Comparison of ENCODE assay signal across 20 cellular contexts in genomic region chr16:10780628-10781027, GRCh38.
"Had no signal": no experiment of that assay in that cellular context is flagged by ENCODE, and none has a peak within 500 bp of the region (broad histone marks: within the 10 kb centered on the region; RNA-seq: fewer than 3 reads in every experiment).

No MANE protein-coding gene starts in this region.

- H3K36me3 ChIP-seq: colonic mucosa, heart right ventricle, ovary, right atrium auricular region, sigmoid colon, suprapubic skin, thyroid gland had no signal

- DNase-seq: colonic mucosa; effector CD8-positive, alpha-beta T cell; heart right ventricle; hypothalamus; kidney glomerular epithelial cell; mammary epithelial cell; mucosa of descending colon; natural killer cell; nucleus accumbens; ovary; sigmoid colon; stimulated activated naive CD8-positive, alpha-beta T cell treated with anti-CD3 and anti-CD28 coated beads, Interleukin-15, Interleukin-2, amounts not matched to agents 100 U/mL and 50 U/mL, for 24 hours; thyroid gland had no signal

- H3K27ac ChIP-seq: colonic mucosa, heart right ventricle, ovary, right atrium auricular region, sigmoid colon, skin epidermis, suprapubic skin, thyroid gland had no signal

- ATAC-seq: esophagus mucosa; heart right ventricle; mucosa of descending colon; natural killer cell; stimulated activated naive CD8-positive, alpha-beta T cell treated with anti-CD3 and anti-CD28 coated beads, Interleukin-15, Interleukin-2, amounts not matched to agents 100 U/mL and 50 U/mL, for 24 hours had no signal

- H3K9me3 ChIP-seq: colonic mucosa, heart right ventricle, mucosa of descending colon, ovary, right atrium auricular region, sigmoid colon, suprapubic skin, thyroid gland had no signal

- H3K4me1 ChIP-seq: colonic mucosa, heart right ventricle, right atrium auricular region, sigmoid colon, suprapubic skin, thyroid gland had no signal

- H3K27me3 ChIP-seq: colonic mucosa, heart right ventricle, ovary, right atrium auricular region, sigmoid colon, suprapubic skin, thyroid gland had no signal

- H3K4me3 ChIP-seq: colonic mucosa, heart right ventricle, mucosa of descending colon, ovary, right atrium auricular region, sigmoid colon, skin epidermis, suprapubic skin, thyroid gland had no signal

- FAIRE-seq: frontal cortex, islet of Langerhans, urothelium cell line had no signal
